In genomic region chr3:50611464-50612233, GRCh38 we compare ENCODE assay signal across 8 cellular contexts. TPM values are rescaled to one million over a fixed set of nuclear protein-coding genes. Genes with fewer than 3 reads are reported as not detected.
DNase-seq lines count a peak whose midpoint lies in the region; FAIRE-seq and TF ChIP-seq lines count a peak whose summit lies in the region.

CISH (minus strand) TSS chr3:50611774; CDS start chr3:50611650, 124 bp downstream.

- TF ChIP-seq CTCF in suprapubic skin (IDR thresholded peaks at IDR 0.05), result peak; percentile 12 to 13

- H3K9me3 ChIP-seq in suprapubic skin, result no peaks in the 10 kb centered on the region

- in situ Hi-C loops in SK-MEL-5 (cut with HindIII; ENCODE audit: low pct_unique_long_range_greater_than_20kb, low sequenced_read_pairs), result no loop called here

- H3K27me3 ChIP-seq in suprapubic skin, result no peaks in the 10 kb centered on the region

- H3K36me3 ChIP-seq in suprapubic skin, result peaks cover 17% of the 10 kb centered on the region

- no peak for FAIRE-seq in H54 (lab: Jason Lieb, UNC)
- no peak for FAIRE-seq in frontal cortex (lab: Jason Lieb, UNC)

- TF ChIP-seq POLR2A in H54 (IDR thresholded peaks at IDR 0.05; ENCODE audit: low read depth, low read length), result peak; percentile 80
- peak in 1 of 2 donors; percentile 86 for TF ChIP-seq POLR2A in suprapubic skin (IDR thresholded peaks at IDR 0.05)

- DNase-seq in GM03348 (ENCODE audit: low spot score), result peak; percentile 96
- DNase-seq in H54 (ENCODE audit: insufficient read length, low spot score), result peak; percentile 81
- peak; percentile 93 for DNase-seq in LoVo (ENCODE audit: low spot score)
- peak; percentile 84 for DNase-seq in SK-MEL-5 (ENCODE audit: low read depth, low spot score)
- peak; percentile 83 to 96 (median 90) for DNase-seq in activated naive CD4-positive, alpha-beta T cell (lab: John Stamatoyannopoulos, UW)
- peak; percentile 82 to 89 for DNase-seq in frontal cortex (ENCODE audit: low spot score in 2 of 2)
- peak in 54 of 56 donors; percentile 38 to 99 (median 77) for DNase-seq in nucleus accumbens (lab: John Stamatoyannopoulos, UW)
- peak; percentile 97 for DNase-seq in suprapubic skin (ENCODE audit: low spot score in 2 of 2)

- H3K4me3 ChIP-seq in suprapubic skin, result peak within 1 kb of the TSS; percentile 75

- TF ChIP-seq EP300 in suprapubic skin (IDR thresholded peaks at IDR 0.05), result no peak

- H3K4me1 ChIP-seq in suprapubic skin, result peaks cover 78% of the 10 kb centered on the region

- peak within 1 kb of the TSS; percentile 89 for H3K27ac ChIP-seq in suprapubic skin

- 0% methylated on average over 17 of the region's 75 CpGs for WGBS in suprapubic skin

RNA-seq across cellular contexts. Expression of gene CISH, which starts in this region (rescaled TPM):
- total RNA-seq in SK-MEL-5 (2014; rRNA removed; shearing (Covaris generic)), result 0.16 and 0.32 TPM in 2 replicates
- 1.8 and 2.3 TPM in 2 replicates for polyA plus RNA-seq in SK-MEL-5 (2015; cell fraction: cytosol; rRNA removed)
- 1.9 and 2.1 TPM in 2 replicates for polyA plus RNA-seq in SK-MEL-5 (2015; cell fraction: nucleus; rRNA removed)
- total RNA-seq in frontal cortex (0.41 TPM), suprapubic skin (10 to 100 TPM; 12.8 to 20.5 (median 14.7) TPM)

Comparison
In these comparisons a context has a peak if more than half of its experiments do, and no peak if none do; other contexts are left out.
1. Peak in every context shown above with its lines: DNase-seq, H3K4me3 ChIP-seq and H3K27ac ChIP-seq.
2. Peak in DNase-seq in frontal cortex; RNA of the gene not detected or under 1 TPM.